In genomic region chr14:84090837-84091236, GRCh38 we compare ENCODE assay signal across 19 cellular contexts.
A peak's percentile ranks its signal among the peaks of the same experiment; 100 is the strongest.
DNase-seq lines count a peak whose midpoint lies in the region; ATAC-seq, FAIRE-seq and TF ChIP-seq lines count a peak whose summit lies in the region.
"Had no signal": no experiment of that assay in that cellular context is flagged by ENCODE, and none has a peak within 500 bp of the region (broad histone marks: within the 10 kb centered on the region; RNA-seq: fewer than 3 reads in every experiment).

No MANE protein-coding gene starts in this region.

- WGBS in right cardiac atrium = 64% methylated on average over 6 of the region's 6 CpGs
- 70% methylated on average over 6 of the region's 6 CpGs for WGBS in prostate gland

- ATAC-seq in right cardiac atrium = peak in 1 of 2 donors; percentile 47
- no peak for ATAC-seq in left ventricle myocardium superior
- ATAC-seq: CD8-positive, alpha-beta T cell had no signal

- DNase-seq in right cardiac atrium (peak in 2 of 3 donors; percentile 44 to 57), left ventricle myocardium superior (no peak), left kidney (ENCODE audit: low read depth, low spot score) (peak; percentile 15), tibial artery (no peak), anterior cingulate cortex (lab: John Stamatoyannopoulos, UW) (no peak), GM19239 (ENCODE audit: insufficient read length, low spot score) (no peak), prostate gland (ENCODE audit: low spot score) (no peak)
- DNase-seq: CD8-positive, alpha-beta T cell; COR-L47; DMS153; DMS79 treated with DMSO at 0.1 percent for 48 hours; EL; GM23248; H7 had no signal

- TF ChIP-seq POLR2A in prostate gland (IDR thresholded peaks at IDR 0.05) = no peak

- TF ChIP-seq CTCF in parathyroid adenoma (IDR thresholded peaks at IDR 0.05) (no peak), tibial artery (IDR thresholded peaks at IDR 0.05) (no peak), prostate gland (IDR thresholded peaks at IDR 0.05) (no peak)

- H3K4me3 ChIP-seq in right cardiac atrium (ENCODE audit: low read length) (no peak overlapping the region), parathyroid adenoma (ENCODE audit: low read depth, low read length) (no peak overlapping the region), tibial artery (no peak overlapping the region), prostate gland (no peak overlapping the region)
- H3K4me3 ChIP-seq: GM23248 had no signal

- no peak overlapping the region for H3K9ac ChIP-seq in parathyroid adenoma
- H3K9ac ChIP-seq: GM23248 had no signal

- intact Hi-C loops in right cardiac atrium (cut with DNase I) = no loop called here
- intact Hi-C loops in left ventricle myocardium superior (cut with micrococcal nuclease) = no loop called here
- intact Hi-C loops in tibial artery (cut with DNase I; ENCODE audit: low total_unique reads) = no loop called here
- intact Hi-C loops in prostate gland (cut with DNase I) = no loop called here

- H2AFZ ChIP-seq in parathyroid adenoma = peak overlapping the region; percentile 14
- H2AFZ ChIP-seq: GM23248 had no signal

- no peak for FAIRE-seq in GM19239 (lab: Jason Lieb, UNC)
- FAIRE-seq: D721Med, G401.6, GM12892 had no signal

- H3K4me1 ChIP-seq in right cardiac atrium (ENCODE audit: control insufficient read depth, insufficient read depth, low read length) (no peaks in the 10 kb centered on the region), parathyroid adenoma (no peaks in the 10 kb centered on the region), tibial artery (peaks cover 0 to 54% (median 22%) of the 10 kb centered on the region in 4 donors), prostate gland (replicated peaks) (no peaks in the 10 kb centered on the region)

- no peaks in the 10 kb centered on the region for H3K79me2 ChIP-seq in parathyroid adenoma

- H3K27ac ChIP-seq in right cardiac atrium (ENCODE audit: low read length) (no peak overlapping the region), parathyroid adenoma (no peak overlapping the region), tibial artery (peak overlapping the region; percentile 4 to 10), prostate gland (no peak overlapping the region)
- H3K27ac ChIP-seq: 22Rv1, GM23248 had no signal

- no peaks in the 10 kb centered on the region for H3K36me3 ChIP-seq in parathyroid adenoma (ENCODE audit: control insufficient read depth, insufficient read depth, low read length)
- H3K36me3 ChIP-seq in tibial artery = no peaks in the 10 kb centered on the region
- H3K36me3 ChIP-seq in prostate gland = no peaks in the 10 kb centered on the region

- H3K27me3 ChIP-seq in right cardiac atrium (ENCODE audit: control insufficient read depth, insufficient read depth) (no peaks in the 10 kb centered on the region), parathyroid adenoma (ENCODE audit: control insufficient read depth, insufficient read depth, low read length) (no peaks in the 10 kb centered on the region), tibial artery (no peaks in the 10 kb centered on the region), prostate gland (replicated peaks; ENCODE audit: insufficient read depth) (no peaks in the 10 kb centered on the region)

- no peak overlapping the region for H3K4me2 ChIP-seq in parathyroid adenoma (ENCODE audit: low read length)

- H3K9me3 ChIP-seq in right cardiac atrium (ENCODE audit: control insufficient read depth, low read length) = no peaks in the 10 kb centered on the region
- H3K9me3 ChIP-seq in parathyroid adenoma (ENCODE audit: control insufficient read depth, low read length) = no peaks in the 10 kb centered on the region
- H3K9me3 ChIP-seq in tibial artery = no peaks in the 10 kb centered on the region
- no peaks in the 10 kb centered on the region for H3K9me3 ChIP-seq in prostate gland

Comparison
In these comparisons a context has a peak if more than half of its experiments do, and no peak if none do; other contexts are left out.
1. DNase-seq: peak in right cardiac atrium (2 of 3) and left kidney (single experiment); none in left ventricle myocardium superior (single experiment), tibial artery (0 of 2), anterior cingulate cortex (0 of 58), GM19239 (single experiment) and prostate gland (single experiment).
2. H3K27ac ChIP-seq: peak in tibial artery (2 of 2); none in right cardiac atrium (single experiment), parathyroid adenoma (single experiment) and prostate gland (0 of 2).